In genomic region chr5:4868140-4868735, GRCh38 we compare ENCODE assay signal across 8 cellular contexts.
DNase-seq lines count a peak whose midpoint lies in the region; TF ChIP-seq lines count a peak whose summit lies in the region.

No MANE protein-coding gene starts in this region.

- no peak overlapping the region for H3K27ac ChIP-seq in RWPE1
- no peak overlapping the region for H3K27ac ChIP-seq in substantia nigra (ENCODE audit: low read depth, low read length, poor library complexity, severe bottlenecking)

- no peak overlapping the region for H3K4me3 ChIP-seq in choroid plexus epithelial cell (ENCODE audit: low read depth, low read length)

- POLR2A ChIA-PET in RWPE1 (lab: Yijun Ruan, JAX; ENCODE audit: low non-redundant PET), result no interaction called here

- peak; percentile 74 for DNase-seq in Ammon's horn (ENCODE audit: low spot score)
- DNase-seq in HT1080 (ENCODE audit: low read depth), result peak; percentile 41
- DNase-seq in RWPE1 (ENCODE audit: low spot score), result peak; percentile 34
- peak; percentile 23 for DNase-seq in choroid plexus epithelial cell (ENCODE audit: low read depth)
- peak; percentile 82 for DNase-seq in medulla oblongata (ENCODE audit: extremely low spot score)
- DNase-seq in substantia nigra (lab: John Stamatoyannopoulos, UW), result peak in 34 of 49 donors; percentile 6 to 76 (median 46)
- DNase-seq in MV-4-11 (lab: John Stamatoyannopoulos, UW), result no peak

- TF ChIP-seq CTCF in GM12874 (IDR thresholded peaks at IDR 0.05; ENCODE audit: insufficient read depth, low read depth, low read length) (peak; percentile 78), RWPE1 (conservative IDR thresholded peaks at IDR 0.05; ENCODE audit: low read depth) (peak; percentile 80), choroid plexus epithelial cell (conservative IDR thresholded peaks at IDR 0.05; ENCODE audit: low read depth, low read length) (peak; percentile 77)

- CTCF ChIA-PET in RWPE1 (lab: Yijun Ruan, JAX), result interaction anchor here (0.5 to 0.8 kb wide), 4 partner anchors 364 to 1854 kb away, joined by 3 to 4 read pairs (median 3); no protein-coding TSS in a partner anchor
